Comparison of ENCODE assay signal across 1 cellular context in the genomic region with DNA sequence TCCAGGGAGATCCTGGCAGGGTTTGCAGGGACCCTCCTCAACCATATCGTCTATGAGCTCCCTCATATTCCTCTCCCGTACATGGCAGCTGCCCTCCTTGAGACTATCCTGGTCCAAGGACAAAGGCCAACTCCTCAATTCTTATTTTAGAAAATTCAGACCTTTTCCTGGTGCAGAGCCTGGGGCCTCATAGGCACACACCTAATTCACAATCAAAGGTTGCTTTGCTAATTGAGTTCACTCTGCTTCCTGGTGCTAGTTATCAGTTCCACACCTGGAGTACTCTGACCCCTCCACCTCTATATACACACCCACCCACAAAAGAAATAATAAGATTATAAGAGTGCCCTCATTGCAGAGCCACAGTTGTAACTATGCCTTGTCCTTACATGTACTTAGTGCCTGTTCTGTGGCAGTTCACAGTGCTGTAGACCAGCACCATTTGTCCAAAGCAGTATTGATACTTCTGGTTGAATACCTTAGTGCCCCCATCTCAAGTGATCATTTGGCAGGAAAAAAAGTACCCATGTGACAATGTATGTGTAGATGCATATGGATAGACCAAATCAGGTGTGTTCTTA.
TF ChIP-seq lines count a peak whose summit lies in the region.

No MANE protein-coding gene starts in this region.

TF ChIP-seq in GM23338, 12 proteins besides CTCF, POLR2A, EP300 and RAD21 (continued from another document):
- no peak for TF ChIP-seq REST (IDR thresholded peaks at IDR 0.05; ENCODE audit: unreplicated experiment)
